1 cellular context compared by ENCODE assay signal in the genomic region with DNA sequence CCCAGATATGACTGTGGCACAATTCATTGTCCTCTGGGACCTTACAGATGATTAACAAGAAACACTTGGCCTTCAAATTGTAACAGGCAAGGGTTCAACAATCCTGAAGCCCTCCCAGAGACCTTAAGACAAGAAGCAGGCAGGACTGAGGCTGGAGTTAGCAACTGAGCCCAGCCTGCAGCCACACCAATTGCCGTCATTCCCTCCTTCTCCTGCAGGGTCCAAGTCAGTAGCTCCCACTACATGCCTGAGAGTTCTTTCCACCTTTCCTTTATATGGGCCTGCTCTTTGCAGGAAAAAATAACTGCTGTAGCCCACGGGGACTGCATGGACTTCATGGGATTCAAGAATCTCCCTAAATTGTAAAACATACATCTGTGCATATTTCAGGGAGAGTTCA.
TF ChIP-seq lines count a peak whose summit lies in the region.

No MANE protein-coding gene starts in this region.

TF ChIP-seq in HCT116, 20 proteins besides CTCF, POLR2A, EP300 and RAD21 (continued from another document):
- TF ChIP-seq, protein P1, sequence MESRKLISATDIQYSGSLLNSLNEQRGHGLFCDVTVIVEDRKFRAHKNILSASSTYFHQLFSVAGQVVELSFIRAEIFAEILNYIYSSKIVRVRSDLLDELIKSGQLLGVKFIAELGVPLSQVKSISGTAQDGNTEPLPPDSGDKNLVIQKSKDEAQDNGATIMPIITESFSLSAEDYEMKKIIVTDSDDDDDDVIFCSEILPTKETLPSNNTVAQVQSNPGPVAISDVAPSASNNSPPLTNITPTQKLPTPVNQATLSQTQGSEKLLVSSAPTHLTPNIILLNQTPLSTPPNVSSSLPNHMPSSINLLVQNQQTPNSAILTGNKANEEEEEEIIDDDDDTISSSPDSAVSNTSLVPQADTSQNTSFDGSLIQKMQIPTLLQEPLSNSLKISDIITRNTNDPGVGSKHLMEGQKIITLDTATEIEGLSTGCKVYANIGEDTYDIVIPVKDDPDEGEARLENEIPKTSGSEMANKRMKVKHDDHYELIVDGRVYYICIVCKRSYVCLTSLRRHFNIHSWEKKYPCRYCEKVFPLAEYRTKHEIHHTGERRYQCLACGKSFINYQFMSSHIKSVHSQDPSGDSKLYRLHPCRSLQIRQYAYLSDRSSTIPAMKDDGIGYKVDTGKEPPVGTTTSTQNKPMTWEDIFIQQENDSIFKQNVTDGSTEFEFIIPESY (IDR thresholded peaks at IDR 0.05; ENCODE audit: extremely low read depth, insufficient replicate concordance, low read length) = no peak
- TF ChIP-seq, protein P2, sequence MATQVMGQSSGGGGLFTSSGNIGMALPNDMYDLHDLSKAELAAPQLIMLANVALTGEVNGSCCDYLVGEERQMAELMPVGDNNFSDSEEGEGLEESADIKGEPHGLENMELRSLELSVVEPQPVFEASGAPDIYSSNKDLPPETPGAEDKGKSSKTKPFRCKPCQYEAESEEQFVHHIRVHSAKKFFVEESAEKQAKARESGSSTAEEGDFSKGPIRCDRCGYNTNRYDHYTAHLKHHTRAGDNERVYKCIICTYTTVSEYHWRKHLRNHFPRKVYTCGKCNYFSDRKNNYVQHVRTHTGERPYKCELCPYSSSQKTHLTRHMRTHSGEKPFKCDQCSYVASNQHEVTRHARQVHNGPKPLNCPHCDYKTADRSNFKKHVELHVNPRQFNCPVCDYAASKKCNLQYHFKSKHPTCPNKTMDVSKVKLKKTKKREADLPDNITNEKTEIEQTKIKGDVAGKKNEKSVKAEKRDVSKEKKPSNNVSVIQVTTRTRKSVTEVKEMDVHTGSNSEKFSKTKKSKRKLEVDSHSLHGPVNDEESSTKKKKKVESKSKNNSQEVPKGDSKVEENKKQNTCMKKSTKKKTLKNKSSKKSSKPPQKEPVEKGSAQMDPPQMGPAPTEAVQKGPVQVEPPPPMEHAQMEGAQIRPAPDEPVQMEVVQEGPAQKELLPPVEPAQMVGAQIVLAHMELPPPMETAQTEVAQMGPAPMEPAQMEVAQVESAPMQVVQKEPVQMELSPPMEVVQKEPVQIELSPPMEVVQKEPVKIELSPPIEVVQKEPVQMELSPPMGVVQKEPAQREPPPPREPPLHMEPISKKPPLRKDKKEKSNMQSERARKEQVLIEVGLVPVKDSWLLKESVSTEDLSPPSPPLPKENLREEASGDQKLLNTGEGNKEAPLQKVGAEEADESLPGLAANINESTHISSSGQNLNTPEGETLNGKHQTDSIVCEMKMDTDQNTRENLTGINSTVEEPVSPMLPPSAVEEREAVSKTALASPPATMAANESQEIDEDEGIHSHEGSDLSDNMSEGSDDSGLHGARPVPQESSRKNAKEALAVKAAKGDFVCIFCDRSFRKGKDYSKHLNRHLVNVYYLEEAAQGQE (IDR thresholded peaks at IDR 0.05; ENCODE audit: low read depth) = no peak
- no peak for TF ChIP-seq EZH2phosphoT487 (IDR thresholded peaks at IDR 0.05; ENCODE audit: borderline replicate concordance)
- no peak for TF ChIP-seq FOSL1 (IDR thresholded peaks at IDR 0.05; ENCODE audit: low read depth)
- no peak for TF ChIP-seq ELF1 (IDR thresholded peaks at IDR 0.05; ENCODE audit: borderline replicate concordance, low read depth)
- no peak for TF ChIP-seq CEBPB (IDR thresholded peaks at IDR 0.05; ENCODE audit: low read depth)
- TF ChIP-seq JUND (IDR thresholded peaks at IDR 0.05) = no peak
- no peak for TF ChIP-seq ZFX (IDR thresholded peaks at IDR 0.05)
- TF ChIP-seq ZNF274 (IDR thresholded peaks at IDR 0.05; ENCODE audit: low read depth, low read length) = no peak
- no peak for TF ChIP-seq POLR2AphosphoS5 (IDR thresholded peaks at IDR 0.05; ENCODE audit: low read depth, low read length)
- no peak for TF ChIP-seq YY1 (IDR thresholded peaks at IDR 0.05; ENCODE audit: extremely low read depth, insufficient replicate concordance, low read depth, low read length)
- TF ChIP-seq SIN3A (IDR thresholded peaks at IDR 0.05; ENCODE audit: low read depth) = no peak
